ENCODE assay signal across 8 cellular contexts in genomic region chr20:35284992-35285805, GRCh38. TPM values are rescaled to one million over a fixed set of nuclear protein-coding genes. Genes with fewer than 3 reads are reported as not detected.
DNase-seq lines count a peak whose midpoint lies in the region; ATAC-seq and TF ChIP-seq lines count a peak whose summit lies in the region.

No MANE protein-coding gene starts in this region.

- no peaks in the 10 kb centered on the region for H3K27me3 ChIP-seq in right cardiac atrium (ENCODE audit: control insufficient read depth, insufficient read depth)

- 46% methylated on average over 19 of the region's 19 CpGs for WGBS in right cardiac atrium

- H3K4me1 ChIP-seq in right cardiac atrium (ENCODE audit: control insufficient read depth, insufficient read depth, low read length) = peaks cover 2% of the 10 kb centered on the region

- peak overlapping the region; percentile 94 for H3K4me3 Mint-ChIP-seq in WTC11
- peak overlapping the region; percentile 87 for H3K4me3 Mint-ChIP-seq in stimulated activated effector memory CD8-positive, alpha-beta T cell treated with anti-CD3 and anti-CD28 coated beads, Interleukin-12 subunit alpha, Interleukin-12 subunit beta, amount 100 ng/mL, for 72 hours

- H3K27ac ChIP-seq in right cardiac atrium (ENCODE audit: low read length) = peak overlapping the region; percentile 37

- no peak for TF ChIP-seq CTCF in WTC11 (IDR thresholded peaks at IDR 0.05)

- DNase-seq in HEK293T (ENCODE audit: extremely low spot score) (no peak), WTC11 (ENCODE audit: low spot score) (no peak), right cardiac atrium (no peak), 8988T (no peak), GM19240 (ENCODE audit: insufficient read length, low spot score) (no peak), occipital lobe (lab: John Stamatoyannopoulos, UW) (no peak), NCI-H69 (lab: John Stamatoyannopoulos, UW) (no peak)
- DNase-seq in stimulated activated effector memory CD8-positive, alpha-beta T cell treated with anti-CD3 and anti-CD28 coated beads, Interleukin-12 subunit alpha, Interleukin-12 subunit beta, amount 100 ng/mL, for 72 hours (ENCODE audit: low spot score in 2 of 2) = no peak

- no peaks in the 10 kb centered on the region; the same call in none of the 2 replicates for H3K27me3 Mint-ChIP-seq in WTC11 (ENCODE audit: low read depth)

- H3K9me3 ChIP-seq in right cardiac atrium (ENCODE audit: control insufficient read depth, low read length) = no peaks in the 10 kb centered on the region

- CTCF ChIA-PET in HEK293T (lab: Yijun Ruan, JAX) = interaction anchor here (0.7 to 1.0 kb wide), 3 partner anchors 19 to 140 kb away, joined by 3 to 4 read pairs (median 3); partner anchors contain the start of gene EDEM2
- CTCF ChIA-PET in WTC11 (lab: Charles Lee) = interaction anchor here (0.9 to 2.4 kb wide), 8 partner anchors 12 to 301 kb away, joined by 3 to 14 read pairs (median 5); no protein-coding TSS in a partner anchor

- H3K4me1 Mint-ChIP-seq in WTC11 = peaks cover 18% of the 10 kb centered on the region
- peaks cover 30% of the 10 kb centered on the region for H3K4me1 Mint-ChIP-seq in stimulated activated effector memory CD8-positive, alpha-beta T cell treated with anti-CD3 and anti-CD28 coated beads, Interleukin-12 subunit alpha, Interleukin-12 subunit beta, amount 100 ng/mL, for 72 hours

- intact Hi-C loops in right cardiac atrium (cut with DNase I) = no loop called here

- H3K36me3 Mint-ChIP-seq in WTC11 = peaks cover 15% of the 10 kb centered on the region
- peaks cover 50% of the 10 kb centered on the region for H3K36me3 Mint-ChIP-seq in stimulated activated effector memory CD8-positive, alpha-beta T cell treated with anti-CD3 and anti-CD28 coated beads, Interleukin-12 subunit alpha, Interleukin-12 subunit beta, amount 100 ng/mL, for 72 hours

- H3K4me3 ChIP-seq in right cardiac atrium (ENCODE audit: low read length) = peak overlapping the region; percentile 92

- peak overlapping the region; percentile 38 for H3K27ac Mint-ChIP-seq in WTC11
- H3K27ac Mint-ChIP-seq in stimulated activated effector memory CD8-positive, alpha-beta T cell treated with anti-CD3 and anti-CD28 coated beads, Interleukin-12 subunit alpha, Interleukin-12 subunit beta, amount 100 ng/mL, for 72 hours = peak overlapping the region; percentile 94

- POLR2A ChIA-PET in HEK293T (lab: Yijun Ruan, JAX) (interaction anchor here (1.0 to 2.3 kb wide), 11 partner anchors 9 to 170 kb away, joined by 3 to 17 read pairs (median 5); partner anchors contain the start of genes CEP250, EDEM2 and UQCC1), WTC11 (lab: Charles Lee) (interaction anchor here (0.6 to 2.0 kb wide), 8 partner anchors 10 to 1913 kb away, joined by 3 to 12 read pairs (median 4); partner anchors contain the start of genes CEP250 and EDEM2)

- ATAC-seq in WTC11 = peak; percentile 5
- peak in 1 of 2 donors; percentile 4 for ATAC-seq in right cardiac atrium
- no peak for ATAC-seq in stimulated activated effector memory CD8-positive, alpha-beta T cell treated with anti-CD3 and anti-CD28 coated beads, Interleukin-12 subunit alpha, Interleukin-12 subunit beta, amount 100 ng/mL, for 72 hours

- no peaks in the 10 kb centered on the region for H3K9me3 Mint-ChIP-seq in WTC11
- no peaks in the 10 kb centered on the region for H3K9me3 Mint-ChIP-seq in stimulated activated effector memory CD8-positive, alpha-beta T cell treated with anti-CD3 and anti-CD28 coated beads, Interleukin-12 subunit alpha, Interleukin-12 subunit beta, amount 100 ng/mL, for 72 hours

TF ChIP-seq in HEK293T, 16 proteins besides CTCF, POLR2A, EP300 and RAD21:
- TF ChIP-seq CTBP1 (IDR thresholded peaks at IDR 0.05; ENCODE audit: borderline replicate concordance) = peak; percentile 50; the same call in 1 of the 2 replicates
- peak; percentile 63 for TF ChIP-seq PKNOX1 (IDR thresholded peaks at IDR 0.05)
- TF ChIP-seq HDGF (IDR thresholded peaks at IDR 0.05; ENCODE audit: borderline replicate concordance) = no peak

TF ChIP-seq in WTC11, 78 proteins besides CTCF, POLR2A, EP300 and RAD21:
- no peak for TF ChIP-seq TP53 (CRISPR knock-in tag; IDR thresholded peaks at IDR 0.05)
- TF ChIP-seq PREB (CRISPR knock-in tag; IDR thresholded peaks at IDR 0.05; ENCODE audit: borderline replicate concordance) = 0 out of 2 replicates have a peak, but pooled peaks have one; percentile 59
- TF ChIP-seq SMAD3 (CRISPR knock-in tag; IDR thresholded peaks at IDR 0.05; ENCODE audit: borderline replicate concordance) = no peak
- TF ChIP-seq HMGXB4 (CRISPR knock-in tag; IDR thresholded peaks at IDR 0.05) = peak; percentile 7; the same call in 1 of the 2 replicates

RNA-seq across cellular contexts. Expression of gene EIF6, which starts 0.6 kb away (rescaled TPM):
- 130 to 157 TPM (median 133 TPM) in 3 replicates for total RNA-seq in WTC11 (2021)
- total RNA-seq in right cardiac atrium = 10 to 100 TPM; 36.2 to 57.3 (median 41.4) TPM
- polyA plus RNA-seq in right cardiac atrium = 37.7 TPM
- total RNA-seq in occipital lobe = 58.3 TPM

RNA-seq across cellular contexts. Expression of gene FAM83C, which starts 7.0 kb away (rescaled TPM):
- total RNA-seq in WTC11 (2021) (not detected in 3 replicates), right cardiac atrium (not detected), occipital lobe (not detected)
- not detected for polyA plus RNA-seq in right cardiac atrium

RNA-seq across cellular contexts. Expression of gene MMP24OS, which starts 7.3 kb away (rescaled TPM):
- 44.0 to 50.6 TPM (median 44.9 TPM) in 3 replicates for total RNA-seq in WTC11 (2021)
- 10 to 100 TPM; 45.1 to 65.0 (median 48.6) TPM for total RNA-seq in right cardiac atrium
- polyA plus RNA-seq in right cardiac atrium = 47.1 TPM
- 1.9 TPM for total RNA-seq in occipital lobe

RNA-seq across cellular contexts. Expression of gene MMP24, which starts 58.7 kb away (rescaled TPM):
- 6.6 to 16.8 TPM (median 7.2 TPM) in 3 replicates for total RNA-seq in WTC11 (2021)
- under 1 TPM; 0.39 to 0.48 (median 0.44) TPM for total RNA-seq in right cardiac atrium
- 0.27 TPM for polyA plus RNA-seq in right cardiac atrium
- 76.1 TPM for total RNA-seq in occipital lobe

Comparison
In these comparisons a context has a peak if more than half of its experiments do, and no peak if none do; other contexts are left out.
1. RNA of gene MMP24OS, which starts 7.3 kb away (total RNA-seq): 45.1 to 65.0 TPM in right cardiac atrium and 44.0 to 50.6 TPM in WTC11; 1.9 TPM in occipital lobe (single experiment); every median in the first group is over 10 times any median in the second.